16 cellular contexts compared by ENCODE assay signal in genomic region chr5:131322926-131323325, GRCh38. TPM values are rescaled to one million over a fixed set of nuclear protein-coding genes. Genes with fewer than 3 reads are reported as not detected.
DNase-seq lines count a peak whose midpoint lies in the region; ATAC-seq and TF ChIP-seq lines count a peak whose summit lies in the region.
"Had no signal": no experiment of that assay in that cellular context is flagged by ENCODE, and none has a peak within 500 bp of the region (broad histone marks: within the 10 kb centered on the region; RNA-seq: fewer than 3 reads in every experiment).

No MANE protein-coding gene starts in this region.

- TF ChIP-seq CTCF in WTC11 (IDR thresholded peaks at IDR 0.05) (no peak), neural progenitor cell (IDR thresholded peaks at IDR 0.05) (no peak), mucosa of descending colon (IDR thresholded peaks at IDR 0.05) (no peak)

- no peak overlapping the region for H3K9ac ChIP-seq in neural progenitor cell

- peak overlapping the region; percentile 46 for H3K27ac Mint-ChIP-seq in activated CD4-positive, alpha-beta T cell treated with anti-CD3 and anti-CD28 coated beads, Interleukin-2, amount 10 ng/mL, durations not matched to agents 7 days and 5 days
- H3K27ac Mint-ChIP-seq in WTC11 (peak overlapping the region; percentile 93; the same call in 1 of the 2 replicates), neural progenitor cell (peak overlapping the region; percentile 91)

- H3K4me3 ChIP-seq in neural progenitor cell (no peak overlapping the region), mucosa of descending colon (no peak overlapping the region)
- H3K4me3 ChIP-seq: transverse colon had no signal

- H4K20me1 ChIP-seq in neural progenitor cell (ENCODE audit: low read depth), result no peaks in the 10 kb centered on the region

- peaks cover 63% of the 10 kb centered on the region for H3K79me2 ChIP-seq in neural progenitor cell (ENCODE audit: low read depth)

- H3K9me3 ChIP-seq in neural progenitor cell (ENCODE audit: low read depth), result no peaks in the 10 kb centered on the region
- no peaks in the 10 kb centered on the region for H3K9me3 ChIP-seq in mucosa of descending colon
- H3K9me3 ChIP-seq: transverse colon had no signal

- POLR2A ChIA-PET in activated CD4-positive, alpha-beta T cell treated with anti-CD3 and anti-CD28 coated beads, Interleukin-2, amount 10 ng/mL, durations not matched to agents 7 days and 5 days (lab: Charles Lee), result no interaction called here
- POLR2A ChIA-PET in WTC11 (lab: Charles Lee), result no interaction called here

- no peaks in the 10 kb centered on the region for H3K27me3 Mint-ChIP-seq in activated CD4-positive, alpha-beta T cell treated with anti-CD3 and anti-CD28 coated beads, Interleukin-2, amount 10 ng/mL, durations not matched to agents 7 days and 5 days
- H3K27me3 Mint-ChIP-seq in WTC11 (ENCODE audit: low read depth), result no peaks in the 10 kb centered on the region
- no peaks in the 10 kb centered on the region for H3K27me3 Mint-ChIP-seq in neural progenitor cell (ENCODE audit: insufficient read depth, low read depth)

- peaks cover 56% of the 10 kb centered on the region for H3K4me1 Mint-ChIP-seq in activated CD4-positive, alpha-beta T cell treated with anti-CD3 and anti-CD28 coated beads, Interleukin-2, amount 10 ng/mL, durations not matched to agents 7 days and 5 days
- H3K4me1 Mint-ChIP-seq in WTC11, result peaks cover 22% of the 10 kb centered on the region
- H3K4me1 Mint-ChIP-seq in neural progenitor cell, result peaks cover 31% of the 10 kb centered on the region

- ATAC-seq in WTC11 (peak; percentile 34; the same call in 1 of the 2 replicates), Right ventricle myocardium inferior (no peak), mucosa of descending colon (no peak)
- ATAC-seq: left ventricle myocardium superior, right cardiac atrium had no signal

- no peaks in the 10 kb centered on the region for H3F3A ChIP-seq in neural progenitor cell (ENCODE audit: low read depth)

- H3K27ac ChIP-seq in cingulate gyrus (ENCODE audit: low read depth, low read length) (peak overlapping the region; percentile 29), neural progenitor cell (peak overlapping the region; percentile 53)
- H3K27ac ChIP-seq: transverse colon had no signal

- intact Hi-C loops in Right ventricle myocardium inferior (cut with DNase I), result no loop called here
- intact Hi-C loops in mucosa of descending colon (cut with DNase I, micrococcal nuclease), result no loop called here

- peaks cover 2% of the 10 kb centered on the region for H3K9me3 Mint-ChIP-seq in activated CD4-positive, alpha-beta T cell treated with anti-CD3 and anti-CD28 coated beads, Interleukin-2, amount 10 ng/mL, durations not matched to agents 7 days and 5 days
- H3K9me3 Mint-ChIP-seq in WTC11, result peaks cover 6% of the 10 kb centered on the region
- peaks cover 21% of the 10 kb centered on the region for H3K9me3 Mint-ChIP-seq in neural progenitor cell

- H3K36me3 ChIP-seq in neural progenitor cell (no peaks in the 10 kb centered on the region), mucosa of descending colon (ENCODE audit: low read depth) (no peaks in the 10 kb centered on the region)

- H3K27me3 ChIP-seq in neural progenitor cell, result no peaks in the 10 kb centered on the region
- H3K27me3 ChIP-seq: transverse colon had no signal

- H3K4me2 ChIP-seq in neural progenitor cell, result no peak overlapping the region

- H2AFZ ChIP-seq in neural progenitor cell (replicated peaks), result no peak overlapping the region

- peaks cover 61% of the 10 kb centered on the region for H3K36me3 Mint-ChIP-seq in activated CD4-positive, alpha-beta T cell treated with anti-CD3 and anti-CD28 coated beads, Interleukin-2, amount 10 ng/mL, durations not matched to agents 7 days and 5 days (ENCODE audit: low read depth)
- peaks cover 14% of the 10 kb centered on the region for H3K36me3 Mint-ChIP-seq in WTC11
- H3K36me3 Mint-ChIP-seq in neural progenitor cell, result peaks cover 30% of the 10 kb centered on the region

- H3K4me1 ChIP-seq in neural progenitor cell (peaks cover 29% of the 10 kb centered on the region), mucosa of descending colon (ENCODE audit: low read depth) (peaks cover 26% of the 10 kb centered on the region)

- no peak for DNase-seq in activated CD4-positive, alpha-beta T cell treated with anti-CD3 and anti-CD28 coated beads, Interleukin-2, amount 10 ng/mL, durations not matched to agents 7 days and 5 days
- DNase-seq in activated CD4-positive, alpha-beta T cell treated with anti-CD3 and anti-CD28 coated beads, Interleukin-2, amount 50 U/mL, for 48 hours, result no peak
- DNase-seq in WTC11 (ENCODE audit: low spot score) (no peak), neural progenitor cell (ENCODE audit: low spot score) (no peak), Right ventricle myocardium inferior (ENCODE audit: missing footprints) (no peak), NCI-H524 treated with DMSO at 0.1 percent for 48 hours (lab: John Stamatoyannopoulos, UW) (no peak), mucosa of descending colon (no peak)
- DNase-seq: effector CD4-positive, alpha-beta T cell; GDM1; hypothalamus; left ventricle myocardium superior; NCI-H1092; right cardiac atrium; stimulated activated CD8-positive, alpha-beta memory T cell treated with anti-CD3 and anti-CD28 coated beads, Interleukin-4, amount 100 ng/mL, for 48 hours; transverse colon had no signal

- CTCF ChIA-PET in activated CD4-positive, alpha-beta T cell treated with anti-CD3 and anti-CD28 coated beads, Interleukin-2, amount 10 ng/mL, durations not matched to agents 7 days and 5 days (lab: Charles Lee), result interaction anchor here (1.0 kb wide), 1 partner anchor 19 kb away, joined by 7 read pairs; no protein-coding TSS in a partner anchor
- CTCF ChIA-PET in WTC11 (lab: Charles Lee), result interaction anchor here (1.2 kb wide), 1 partner anchor 11 kb away, joined by 3 read pairs; no protein-coding TSS in a partner anchor

- no peak overlapping the region for H3K4me3 Mint-ChIP-seq in activated CD4-positive, alpha-beta T cell treated with anti-CD3 and anti-CD28 coated beads, Interleukin-2, amount 10 ng/mL, durations not matched to agents 7 days and 5 days
- H3K4me3 Mint-ChIP-seq in WTC11 (no peak overlapping the region), neural progenitor cell (no peak overlapping the region)

TF ChIP-seq in WTC11, 78 proteins besides CTCF, POLR2A, EP300 and RAD21:
- TF ChIP-seq ATF6 (CRISPR knock-in tag; IDR thresholded peaks at IDR 0.05), result no peak
- no peak for TF ChIP-seq GTF2I (CRISPR knock-in tag; conservative IDR thresholded peaks at IDR 0.05)
- peak; percentile 11; the same call in 1 of the 2 replicates for TF ChIP-seq ZNF121 (CRISPR knock-in tag; IDR thresholded peaks at IDR 0.05)
TF ChIP-seq in WTC11: peak in this region for 1.

RNA-seq across cellular contexts. Expression of gene CDC42SE2, which starts 59.1 kb away (rescaled TPM):
- 100 to 1,000 TPM; 145 TPM for total RNA-seq in activated CD4-positive, alpha-beta T cell treated with anti-CD3 and anti-CD28 coated beads, Interleukin-2, amount 10 ng/mL, durations not matched to agents 7 days and 5 days
- total RNA-seq in WTC11 (2021), result 21.2 to 22.5 TPM (median 21.7 TPM) in 3 replicates
- total RNA-seq in neural progenitor cell (ENCODE audit: low replicate concordance), result 52.8 and 79.9 TPM in 2 replicates
- total RNA-seq in Right ventricle myocardium inferior, result 11.6 TPM
- 100 to 1,000 TPM in 2 of 3 donors, 10 to 100 TPM in 1; 60.5 to 116 (median 101) TPM for total RNA-seq in mucosa of descending colon
